14 cellular contexts compared by ENCODE assay signal in genomic region chr12:1716215-1716862, GRCh38. TPM values are rescaled to one million over a fixed set of nuclear protein-coding genes. Genes with fewer than 3 reads are reported as not detected.
DNase-seq lines count a peak whose midpoint lies in the region; ATAC-seq, FAIRE-seq and TF ChIP-seq lines count a peak whose summit lies in the region.
"Had no signal": no experiment of that assay in that cellular context is flagged by ENCODE, and none has a peak within 500 bp of the region (broad histone marks: within the 10 kb centered on the region; RNA-seq: fewer than 3 reads in every experiment).

No MANE protein-coding gene starts in this region.

- FAIRE-seq in GM19239 (lab: Jason Lieb, UNC) = peak; percentile 35

- no peak for ATAC-seq in activated B cell treated with CpG ODN at 0.5 μM for 24 hours (ENCODE audit: low read depth)
- no peak for ATAC-seq in memory B cell (ENCODE audit: low read depth)
- no peak for ATAC-seq in HG02678 (IDR thresholded peaks at IDR 0.05; ENCODE audit: unreplicated experiment)
- ATAC-seq in naive thymus-derived CD8-positive, alpha-beta T cell = no peak
- no peak for ATAC-seq in HG02938 (IDR thresholded peaks at IDR 0.05; ENCODE audit: unreplicated experiment)
- ATAC-seq: sciatic nerve had no signal

- peaks cover 3% of the 10 kb centered on the region for H3K9me3 Mint-ChIP-seq in activated B cell treated with CpG ODN at 0.5 μM for 24 hours
- H3K9me3 Mint-ChIP-seq in memory B cell = peaks cover 4% of the 10 kb centered on the region
- peaks cover 0 to 18% (median 10%) of the 10 kb centered on the region in 9 donors for H3K9me3 Mint-ChIP-seq in naive thymus-derived CD8-positive, alpha-beta T cell

- H3K27me3 Mint-ChIP-seq in activated B cell treated with CpG ODN at 0.5 μM for 24 hours = no peaks in the 10 kb centered on the region
- H3K27me3 Mint-ChIP-seq in memory B cell = no peaks in the 10 kb centered on the region
- H3K27me3 Mint-ChIP-seq in naive thymus-derived CD8-positive, alpha-beta T cell = no peaks in the 10 kb centered on the region

- TF ChIP-seq CTCF in activated B cell treated with CpG ODN at 0.5 μM for 24 hours (IDR thresholded peaks at IDR 0.05) = no peak

- H3K36me3 Mint-ChIP-seq in activated B cell treated with CpG ODN at 0.5 μM for 24 hours (ENCODE audit: low read depth) = peaks cover 30% of the 10 kb centered on the region
- H3K36me3 Mint-ChIP-seq in memory B cell = peaks cover 23% of the 10 kb centered on the region
- H3K36me3 Mint-ChIP-seq in naive thymus-derived CD8-positive, alpha-beta T cell = peaks cover 22 to 30% (median 26%) of the 10 kb centered on the region in 3 donors

- DNase-seq in AG08396 (ENCODE audit: low spot score) = peak; percentile 25
- no peak for DNase-seq in GM19239 (ENCODE audit: insufficient read length, low spot score)
- no peak for DNase-seq in activated B cell treated with CpG ODN at 0.5 μM for 24 hours
- DNase-seq in memory B cell (ENCODE audit: low spot score in 2 of 2) = no peak
- DNase-seq in NCI-H1436 treated with DMSO at 0.1 percent for 48 hours (lab: John Stamatoyannopoulos, UW) = no peak
- DNase-seq in naive thymus-derived CD8-positive, alpha-beta T cell = no peak
- DNase-seq: dorsolateral prefrontal cortex; HFFc6; NCI-H2107; stimulated activated naive CD4-positive, alpha-beta T cell treated with Interleukin-2 at 50 U/mL for 16 hours had no signal

- CTCF ChIA-PET in activated B cell treated with CpG ODN at 0.5 μM for 24 hours (lab: Charles Lee) = no interaction called here

- intact Hi-C loops in activated B cell treated with CpG ODN at 0.5 μM for 24 hours (cut with micrococcal nuclease) = no loop called here

- peaks cover 33% of the 10 kb centered on the region for H3K4me1 Mint-ChIP-seq in activated B cell treated with CpG ODN at 0.5 μM for 24 hours
- H3K4me1 Mint-ChIP-seq in memory B cell = peaks cover 25% of the 10 kb centered on the region
- peaks cover 19 to 57% (median 46%) of the 10 kb centered on the region in 4 donors for H3K4me1 Mint-ChIP-seq in naive thymus-derived CD8-positive, alpha-beta T cell
- H3K4me1 Mint-ChIP-seq: neural progenitor cell had no signal

- POLR2A ChIA-PET in activated B cell treated with CpG ODN at 0.5 μM for 24 hours (lab: Charles Lee) = no interaction called here
- POLR2A ChIA-PET in naive thymus-derived CD8-positive, alpha-beta T cell (lab: Charles Lee) = no interaction called here

- H3K27ac Mint-ChIP-seq in activated B cell treated with CpG ODN at 0.5 μM for 24 hours = peak overlapping the region; percentile 54
- peak overlapping the region; percentile 43 for H3K27ac Mint-ChIP-seq in memory B cell
- H3K27ac Mint-ChIP-seq in naive thymus-derived CD8-positive, alpha-beta T cell = peak overlapping the region in 1 of 10 donors; percentile 56
- H3K27ac Mint-ChIP-seq: HFFc6, neural progenitor cell had no signal

- no peak overlapping the region for H3K4me3 Mint-ChIP-seq in activated B cell treated with CpG ODN at 0.5 μM for 24 hours
- H3K4me3 Mint-ChIP-seq in memory B cell = peak overlapping the region; percentile 29
- H3K4me3 Mint-ChIP-seq in naive thymus-derived CD8-positive, alpha-beta T cell = peak overlapping the region in 2 of 10 donors; percentile 8 to 57
- H3K4me3 Mint-ChIP-seq: HFFc6, neural progenitor cell had no signal

RNA-seq across cellular contexts. Expression of gene ADIPOR2, which starts 25.5 kb away (rescaled TPM):
- 43.0 and 43.1 TPM in 2 replicates for total RNA-seq in activated B cell treated with CpG ODN at 0.5 μM for 24 hours
- total RNA-seq in naive thymus-derived CD8-positive, alpha-beta T cell = 10 to 100 TPM; 38.5 to 39.9 TPM
- polyA plus RNA-seq in naive thymus-derived CD8-positive, alpha-beta T cell = 1 to 10 TPM; 2.0 to 3.2 (median 3.0) TPM
